Comparison of ENCODE assay signal across 9 cellular contexts in the genomic region with DNA sequence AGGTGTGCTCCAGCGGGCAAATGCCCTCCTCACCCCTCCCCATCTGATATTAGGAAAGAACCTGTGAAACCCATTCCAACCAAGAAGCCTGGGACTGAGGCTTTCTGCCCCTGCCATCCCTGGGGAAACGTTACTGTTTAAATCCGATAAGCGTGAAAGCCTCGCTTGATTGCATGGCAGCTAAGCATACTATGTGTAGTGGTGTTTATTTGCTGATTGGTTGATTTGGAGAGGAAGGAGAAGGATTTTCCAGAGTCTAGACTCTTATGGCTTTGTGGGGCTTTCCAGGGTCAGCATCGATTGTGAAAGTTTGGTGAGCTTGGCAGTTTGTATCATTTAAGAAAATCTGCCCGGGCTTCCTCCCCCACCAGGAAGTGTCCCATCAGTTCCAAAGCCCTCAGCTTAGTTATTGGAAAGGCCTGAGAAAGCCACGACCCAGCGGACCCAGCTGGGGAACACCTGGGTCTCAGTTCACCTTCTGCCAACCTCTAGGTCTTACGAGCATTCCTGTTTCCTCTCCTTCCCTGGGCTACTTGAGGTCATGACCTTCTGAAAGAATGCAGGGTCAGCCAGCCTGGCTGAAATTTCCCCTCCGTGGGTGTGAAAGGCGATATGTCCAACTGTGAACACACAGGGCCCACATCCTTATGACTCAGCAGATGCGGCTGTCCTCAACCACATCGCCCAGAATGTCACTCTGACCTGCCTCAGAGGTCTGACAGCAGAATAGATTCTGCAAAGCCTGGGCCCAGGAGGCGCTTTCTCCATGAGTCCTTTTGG.
DNase-seq lines count a peak whose midpoint lies in the region; ATAC-seq, FAIRE-seq and TF ChIP-seq lines count a peak whose summit lies in the region.
"Had no signal": no experiment of that assay in that cellular context is flagged by ENCODE, and none has a peak within 500 bp of the region (broad histone marks: within the 10 kb centered on the region; RNA-seq: fewer than 3 reads in every experiment).

No MANE protein-coding gene starts in this region.

- H3K27ac ChIP-seq in K562 (ENCODE audit: extremely low read depth, low read depth, low read length): peak overlapping the region; percentile 94

- peak; percentile 100 for FAIRE-seq in K562 (lab: Jason Lieb, UNC)
- FAIRE-seq: colon had no signal

- BruUV-seq in K562 (replicated peaks; lab: Mats Ljungman, UMichigan): no TSS peak

- H3F3A ChIP-seq in Loucy (ENCODE audit: low read depth): peaks cover 3% of the 10 kb centered on the region; the same call in 1 of the 2 replicates

- ATAC-seq in K562: peak; percentile 75
- ATAC-seq in naive thymus-derived CD8-positive, alpha-beta T cell: no peak

- H2AFZ ChIP-seq in Loucy (ENCODE audit: low read length) (no peak overlapping the region), K562 (ENCODE audit: low read depth, low read length) (peak overlapping the region; percentile 81)

- TF ChIP-seq CTCF in Loucy (conservative IDR thresholded peaks at IDR 0.05; ENCODE audit: low read length) (no peak), K562 (IDR thresholded peaks at IDR 0.05 in 2 of 3, conservative IDR thresholded peaks at IDR 0.05 in 1 of 3; ENCODE audit: insufficient read depth in 2 of 3, low read depth in 1 of 3, low read length in 3 of 3) (no peak), BE2C (IDR thresholded peaks at IDR 0.05; ENCODE audit: low read depth, low read length) (no peak)

- H3K9me3 Mint-ChIP-seq in activated CD4-positive, alpha-beta T cell treated with anti-CD3 and anti-CD28 coated beads, Interleukin-2, amount 10 ng/mL, durations not matched to agents 7 days and 5 days: peaks cover 2% of the 10 kb centered on the region
- H3K9me3 Mint-ChIP-seq in naive thymus-derived CD8-positive, alpha-beta T cell: no peaks in the 10 kb centered on the region

- CTCF ChIA-PET in activated CD4-positive, alpha-beta T cell treated with anti-CD3 and anti-CD28 coated beads, Interleukin-2, amount 10 ng/mL, durations not matched to agents 7 days and 5 days (lab: Charles Lee): interaction anchor here (0.9 kb wide), 1 partner anchor 144 kb away, joined by 3 read pairs; no protein-coding TSS in a partner anchor
- CTCF ChIA-PET in K562 (lab: Yijun Ruan, JAX; ENCODE audit: low intra/inter-chr PET ratio): no interaction called here

- H3K9me3 ChIP-seq in Loucy (ENCODE audit: insufficient read depth, low read depth, low read length) (no peaks in the 10 kb centered on the region), K562 (replicated peaks; ENCODE audit: control insufficient read depth, insufficient read depth, low read depth, low read length) (no peaks in the 10 kb centered on the region), BE2C (no peaks in the 10 kb centered on the region)

- peaks cover 75% of the 10 kb centered on the region for H3K4me1 Mint-ChIP-seq in activated CD4-positive, alpha-beta T cell treated with anti-CD3 and anti-CD28 coated beads, Interleukin-2, amount 10 ng/mL, durations not matched to agents 7 days and 5 days
- H3K4me1 Mint-ChIP-seq in naive thymus-derived CD8-positive, alpha-beta T cell: peaks cover 52 to 93% (median 88%) of the 10 kb centered on the region in 4 donors

- H4K20me1 ChIP-seq in Loucy (ENCODE audit: insufficient read depth, low read length, poor library complexity, severe bottlenecking) (no peaks in the 10 kb centered on the region), K562 (replicated peaks; ENCODE audit: control insufficient read depth, insufficient read depth, low read length) (no peaks in the 10 kb centered on the region; the same call in 1 of the 2 replicates)

- WGBS in K562 (ENCODE audit: insufficient coverage, low coverage, missing lambda C conversion rate): 7% methylated on average over 15 of the region's 15 CpGs

- peak overlapping the region; percentile 6 for H3K27ac Mint-ChIP-seq in activated CD4-positive, alpha-beta T cell treated with anti-CD3 and anti-CD28 coated beads, Interleukin-2, amount 10 ng/mL, durations not matched to agents 7 days and 5 days
- peak overlapping the region; percentile 15 to 90 (median 78) for H3K27ac Mint-ChIP-seq in naive thymus-derived CD8-positive, alpha-beta T cell

- H3K4me1 ChIP-seq in Loucy (ENCODE audit: insufficient read depth, low read length, poor library complexity, severe bottlenecking) (peaks cover 68% of the 10 kb centered on the region), K562 (replicated peaks in 1 of 2; ENCODE audit: control insufficient read depth in 2 of 2, insufficient read depth in 2 of 2, low read length in 2 of 2) (peaks cover 68 to 76% of the 10 kb centered on the region in 2 experiments), BE2C (no peaks in the 10 kb centered on the region)

- TF ChIP-seq POLR2A in K562 (conservative IDR thresholded peaks at IDR 0.05): no peak

- POLR2A ChIA-PET in activated CD4-positive, alpha-beta T cell treated with anti-CD3 and anti-CD28 coated beads, Interleukin-2, amount 10 ng/mL, durations not matched to agents 7 days and 5 days (lab: Charles Lee): no interaction called here
- POLR2A ChIA-PET in K562 (lab: Yijun Ruan, JAX): interaction anchor here (0.8 to 2.1 kb wide), 4 partner anchors 8 to 103 kb away, joined by 3 to 8 read pairs (median 4); no protein-coding TSS in a partner anchor
- POLR2A ChIA-PET in naive thymus-derived CD8-positive, alpha-beta T cell (lab: Charles Lee): interaction anchor here (0.6 to 1.2 kb wide), 2 partner anchors 8 to 51 kb away, joined by 3 read pairs; no protein-coding TSS in a partner anchor

- DNase-seq in activated CD4-positive, alpha-beta T cell treated with anti-CD3 and anti-CD28 coated beads, Interleukin-2, amount 10 ng/mL, durations not matched to agents 7 days and 5 days: no peak
- no peak for DNase-seq in activated CD4-positive, alpha-beta T cell treated with anti-CD3 and anti-CD28 coated beads, Interleukin-2, amount 50 U/mL, for 1 hour
- DNase-seq in HCEC 1CT (peak; percentile 72), K562 (ENCODE audit: extremely low read depth in 1 of 4, low spot score in 3 of 4) (peak; percentile 85 to 98 (median 89)), NCI-H446 treated with DMSO at 0.1 percent for 48 hours (lab: John Stamatoyannopoulos, UW) (no peak), BE2C (no peak)
- DNase-seq in naive thymus-derived CD8-positive, alpha-beta T cell: no peak

- no peaks in the 10 kb centered on the region for H3K27me3 Mint-ChIP-seq in activated CD4-positive, alpha-beta T cell treated with anti-CD3 and anti-CD28 coated beads, Interleukin-2, amount 10 ng/mL, durations not matched to agents 7 days and 5 days
- no peaks in the 10 kb centered on the region for H3K27me3 Mint-ChIP-seq in naive thymus-derived CD8-positive, alpha-beta T cell

- H3K4me2 ChIP-seq in Loucy (ENCODE audit: low read depth, low read length, poor library complexity, severe bottlenecking): peak overlapping the region; percentile 35
- H3K4me2 ChIP-seq in K562 (ENCODE audit: insufficient read depth, low read length): peak overlapping the region; percentile 93

- H3K36me3 ChIP-seq in Loucy (ENCODE audit: insufficient read depth, low read length) (no peaks in the 10 kb centered on the region), K562 (ENCODE audit: control insufficient read depth, insufficient read depth, low read length) (no peaks in the 10 kb centered on the region), BE2C (no peaks in the 10 kb centered on the region)

- H3K9ac ChIP-seq in Loucy (ENCODE audit: low read depth, low read length, poor library complexity, severe bottlenecking) (peak overlapping the region; percentile 6), K562 (ENCODE audit: insufficient read depth in 1 of 2, low read depth in 2 of 2, low read length in 2 of 2) (peak overlapping the region; percentile 77 to 78; a peak in 3 of 4 replicates)

- no peaks in the 10 kb centered on the region for H3K9me2 ChIP-seq in Loucy (replicated peaks; ENCODE audit: low read depth, low read length)

- no peak overlapping the region for H3K4me3 Mint-ChIP-seq in activated CD4-positive, alpha-beta T cell treated with anti-CD3 and anti-CD28 coated beads, Interleukin-2, amount 10 ng/mL, durations not matched to agents 7 days and 5 days
- H3K4me3 Mint-ChIP-seq in naive thymus-derived CD8-positive, alpha-beta T cell: peak overlapping the region in 4 of 10 donors; percentile 4 to 59 (median 45)

- H3K36me3 Mint-ChIP-seq in activated CD4-positive, alpha-beta T cell treated with anti-CD3 and anti-CD28 coated beads, Interleukin-2, amount 10 ng/mL, durations not matched to agents 7 days and 5 days (ENCODE audit: low read depth): no peaks in the 10 kb centered on the region
- no peaks in the 10 kb centered on the region for H3K36me3 Mint-ChIP-seq in naive thymus-derived CD8-positive, alpha-beta T cell

- TF ChIP-seq EP300 in K562 (IDR thresholded peaks at IDR 0.05; ENCODE audit: low read length): peak; percentile 92

- H3K9me1 ChIP-seq in K562 (ENCODE audit: control insufficient read depth, insufficient read depth, low read length): no peaks in the 10 kb centered on the region

- no peaks in the 10 kb centered on the region for H3K27me3 ChIP-seq in Loucy (ENCODE audit: insufficient read depth, low read length, poor library complexity, severe bottlenecking)
- H3K27me3 ChIP-seq in K562 (ENCODE audit: control insufficient read depth in 2 of 2, insufficient read depth in 2 of 2, low read length in 2 of 2): no peaks in the 10 kb centered on the region
- no peaks in the 10 kb centered on the region for H3K27me3 ChIP-seq in BE2C

- intact Hi-C loops in K562 (cut with micrococcal nuclease): loop anchor here (5.0 kb wide), 1 partner anchor 51 kb away; no protein-coding TSS in a partner anchor

- H3K4me3 ChIP-seq in Loucy (ENCODE audit: low read length, poor library complexity, severe bottlenecking) (peak overlapping the region; percentile 20), K562 (no peak overlapping the region), BE2C (ENCODE audit: low read depth, low read length) (no peak overlapping the region)

- peak; percentile 27 to 29; a peak in 2 of 4 replicates for TF ChIP-seq RAD21 in K562 (CRISPR knock-in tag; conservative IDR thresholded peaks at IDR 0.05 in 1 of 2, IDR thresholded peaks at IDR 0.05 in 1 of 2)

- no peaks in the 10 kb centered on the region for H3K79me2 ChIP-seq in Loucy (ENCODE audit: insufficient read depth, low read length)
- H3K79me2 ChIP-seq in K562 (ENCODE audit: control insufficient read depth, insufficient read depth, low read length): peaks cover 27% of the 10 kb centered on the region

- in situ Hi-C loops in K562 (cut with MboI): no loop called here

TF ChIP-seq in K562, 482 proteins besides CTCF, POLR2A, EP300 and RAD21 (continues in another document):
- no peak for TF ChIP-seq YBX1 (IDR thresholded peaks at IDR 0.05)
- TF ChIP-seq ILK (tag; IDR thresholded peaks at IDR 0.05; ENCODE audit: borderline replicate concordance, low read depth): no peak
- TF ChIP-seq ZNF408 (CRISPR knock-in tag; IDR thresholded peaks at IDR 0.05; ENCODE audit: low read depth): no peak

Comparison
In these comparisons a context has a peak if more than half of its experiments do, and no peak if none do; other contexts are left out.
1. DNase-seq: peak in HCEC 1CT (single experiment) and K562 (4 of 4); none in activated CD4-positive, alpha-beta T cell treated with anti-CD3 and anti-CD28 coated beads, Interleukin-2, amount 10 ng/mL, durations not matched to agents 7 days and 5 days (single experiment), activated CD4-positive, alpha-beta T cell treated with anti-CD3 and anti-CD28 coated beads, Interleukin-2, amount 50 U/mL, for 1 hour (single experiment), naive thymus-derived CD8-positive, alpha-beta T cell (0 of 10), NCI-H446 treated with DMSO at 0.1 percent for 48 hours (single experiment) and BE2C (single experiment).